In the genomic region with DNA sequence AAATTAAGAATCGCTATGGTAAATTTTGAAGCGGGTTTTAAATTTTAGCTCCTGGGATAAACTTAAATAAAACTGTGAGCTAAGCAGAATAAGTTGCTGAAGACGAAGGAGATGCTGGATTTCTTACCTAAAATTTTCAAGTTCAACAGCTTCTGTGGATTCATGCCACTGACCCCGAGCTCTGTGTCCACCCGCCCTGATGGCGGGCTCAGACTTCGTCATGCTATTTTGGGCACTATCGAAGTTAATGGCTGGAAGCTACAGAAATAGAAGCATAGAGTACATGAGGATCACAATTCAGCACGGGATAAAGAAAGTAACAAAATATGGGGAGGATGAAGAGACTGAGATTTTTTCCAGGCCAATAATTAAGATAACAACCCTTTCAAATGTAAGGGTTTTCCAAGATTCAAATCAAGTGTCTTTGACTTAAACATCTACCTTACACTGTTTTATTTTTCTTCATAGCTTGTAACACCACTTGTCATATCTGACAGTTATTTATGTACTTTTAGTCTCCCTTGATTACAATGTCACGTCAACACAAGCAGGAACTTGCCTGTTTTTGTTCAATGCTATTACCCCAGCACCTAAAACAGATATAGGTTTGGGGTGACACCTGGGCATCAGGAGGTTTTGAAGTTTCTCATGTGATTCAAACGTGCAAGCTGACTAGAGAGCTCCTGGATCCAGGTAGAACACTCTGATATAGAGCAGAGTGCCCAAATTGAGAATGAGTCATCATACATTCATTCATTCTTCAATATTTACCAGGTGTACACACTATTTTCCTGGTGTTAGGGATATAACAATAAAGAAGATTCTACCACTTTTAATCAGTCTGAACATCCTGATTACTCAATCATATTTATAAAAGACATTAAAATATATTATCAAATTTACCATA, we compare ENCODE assay signal across 11 cellular contexts.
"Had no signal": no experiment of that assay in that cellular context is flagged by ENCODE, and none has a peak within 500 bp of the region (broad histone marks: within the 10 kb centered on the region; RNA-seq: fewer than 3 reads in every experiment).

No MANE protein-coding gene starts in this region.

- H3K27me3 ChIP-seq: adrenal gland, testis had no signal

- H3K36me3 ChIP-seq: adrenal gland had no signal

- FAIRE-seq: endothelial cell of umbilical vein had no signal

- H3K27ac ChIP-seq: adrenal gland, coronary artery, testis had no signal

- H3K4me1 ChIP-seq: adrenal gland, testis had no signal

- H3K9me3 ChIP-seq: adrenal gland, testis had no signal

- DNase-seq: activated CD4-positive, alpha-beta T cell treated with anti-CD3 and anti-CD28 coated beads, Interleukin-2, amount 50 U/mL, for 1 hour; activated naive CD4-positive, alpha-beta T cell treated with anti-CD3 and anti-CD28 coated beads, Interleukin-2, amount 50 U/mL, for 16 hours; activated T-cell treated with anti-CD3 and anti-CD28 coated beads for 4 hours; adrenal gland; effector CD4-positive, alpha-beta T cell; occipital lobe; stimulated activated CD4-positive, alpha-beta T cell treated with anti-CD3 and anti-CD28 coated beads, Interleukin-4, amount 100 ng/mL, for 4 hours; stimulated activated naive CD8-positive, alpha-beta T cell treated with anti-CD3 and anti-CD28 coated beads, Interleukin-15, amount 100 ng/mL, for 72 hours; testis had no signal

- H3K4me3 ChIP-seq: adrenal gland, coronary artery, testis had no signal
